ENCODE assay signal across 29 cellular contexts in the genomic region with DNA sequence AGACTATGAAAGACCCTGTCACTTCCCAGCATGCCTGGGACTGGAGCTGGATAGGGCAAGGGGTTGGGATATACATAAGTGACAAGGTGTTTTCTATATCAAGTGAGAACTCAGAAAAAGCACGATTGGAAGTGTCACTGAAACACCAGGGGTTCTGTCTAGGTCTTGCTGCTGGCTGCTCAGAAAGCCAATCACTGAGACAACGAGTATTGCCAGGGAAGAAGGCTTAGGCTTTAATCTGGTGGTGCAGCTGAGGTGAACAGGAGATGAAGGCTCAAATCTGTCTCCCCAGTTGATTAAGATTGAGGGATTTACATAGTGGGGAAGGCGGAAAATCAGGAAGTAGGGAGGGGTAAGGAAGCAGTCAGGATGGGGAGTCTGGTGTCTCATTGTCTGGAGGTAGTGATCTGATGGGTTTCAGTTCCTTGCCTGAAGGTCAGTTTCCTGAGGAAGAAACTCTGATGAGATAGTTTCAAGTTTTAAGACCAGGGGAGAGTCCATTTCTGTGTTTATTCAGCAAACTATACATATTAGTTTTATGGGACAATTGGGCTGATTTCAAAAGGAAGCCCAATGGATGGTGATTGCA. TPM values are rescaled to one million over a fixed set of nuclear protein-coding genes. Genes with fewer than 3 reads are reported as not detected.
DNase-seq lines count a peak whose midpoint lies in the region; ATAC-seq and TF ChIP-seq lines count a peak whose summit lies in the region.
"Had no signal": no experiment of that assay in that cellular context is flagged by ENCODE, and none has a peak within 500 bp of the region (broad histone marks: within the 10 kb centered on the region; RNA-seq: fewer than 3 reads in every experiment).

No MANE protein-coding gene starts in this region.

- H3K4me1 ChIP-seq in HEK293 (ENCODE audit: control insufficient read depth, insufficient read depth, low read length), result no peaks in the 10 kb centered on the region
- no peaks in the 10 kb centered on the region for H3K4me1 ChIP-seq in naive thymus-derived CD4-positive, alpha-beta T cell (ENCODE audit: control insufficient read depth in 2 of 2, insufficient read depth in 2 of 2, low read length in 2 of 2)
- H3K4me1 ChIP-seq: adrenal gland, body of pancreas, sigmoid colon had no signal

- POLR2A ChIA-PET in HEK293 (lab: Yijun Ruan, JAX), result no interaction called here
- POLR2A ChIA-PET in naive thymus-derived CD4-positive, alpha-beta T cell (lab: Charles Lee), result interaction anchor here (1.2 kb wide), 1 partner anchor 13 kb away, joined by 3 read pairs; no protein-coding TSS in a partner anchor

- H3K4me1 Mint-ChIP-seq in naive thymus-derived CD4-positive, alpha-beta T cell, result peaks cover 0 to 24% (median 5%) of the 10 kb centered on the region in 7 donors
- H3K4me1 Mint-ChIP-seq in stimulated activated naive CD8-positive, alpha-beta T cell treated with anti-CD3 and anti-CD28 coated beads, Interleukin-15, amount 100 ng/mL, for 72 hours, result peaks cover 9% of the 10 kb centered on the region

- H3K27me3 Mint-ChIP-seq in naive thymus-derived CD4-positive, alpha-beta T cell, result no peaks in the 10 kb centered on the region
- H3K27me3 Mint-ChIP-seq in stimulated activated naive CD8-positive, alpha-beta T cell treated with anti-CD3 and anti-CD28 coated beads, Interleukin-15, amount 100 ng/mL, for 72 hours, result no peaks in the 10 kb centered on the region
- H3K27me3 Mint-ChIP-seq: CD4-positive, alpha-beta memory T cell; progenitor cell of endocrine pancreas; stimulated activated naive CD8-positive, alpha-beta T cell treated with anti-CD3 and anti-CD28 coated beads, Interleukin-15, Interleukin-2, amounts not matched to agents 100 ng/mL and 50 ng/mL, for 24 hours; T-helper 17 cell had no signal

- H3K36me3 Mint-ChIP-seq in naive thymus-derived CD4-positive, alpha-beta T cell, result peaks cover 28 to 48% (median 38%) of the 10 kb centered on the region in 5 donors

- peak; percentile 81 for DNase-seq in CD1c-positive myeloid dendritic cell (ENCODE audit: extremely low spot score)
- DNase-seq in WERI-Rb-1, result peak; percentile 84
- DNase-seq in naive thymus-derived CD4-positive, alpha-beta T cell, result no peak
- DNase-seq in activated CD4-positive, alpha-beta T cell treated with anti-CD3 and anti-CD28 coated beads, Interleukin-2, amount 50 U/mL, for 1 hour, result no peak
- no peak for DNase-seq in NCI-H1930 (lab: John Stamatoyannopoulos, UW)
- DNase-seq in stimulated activated naive CD8-positive, alpha-beta T cell treated with anti-CD3 and anti-CD28 coated beads, Interleukin-15, amount 100 ng/mL, for 72 hours, result no peak
- DNase-seq: activated CD4-positive, alpha-beta T cell treated with anti-CD3 and anti-CD28 coated beads for 4 hours; activated naive CD4-positive, alpha-beta T cell treated with Interleukin-2 at 50 U/mL for 16 hours; activated T-cell treated with anti-CD3 and anti-CD28 coated beads, Interleukin-2, amount 50 U/mL, for 72 hours; CD4-positive, alpha-beta memory T cell; cerebellar nuclear complex; DMS 273 treated with DMSO at 0.1 percent for 48 hours; GOT3; Kasumi-1; NCI-H1092; NCI-H2029; NCI-H526; sigmoid colon; SK-N-SH; stimulated activated CD4-positive, alpha-beta T cell treated with anti-CD3 and anti-CD28 coated beads, Interleukin-15, amount 100 ng/mL, for 24 hours; T-helper 17 cell had no signal

- no peak overlapping the region for H3K4me3 Mint-ChIP-seq in naive thymus-derived CD4-positive, alpha-beta T cell
- H3K4me3 Mint-ChIP-seq in stimulated activated naive CD8-positive, alpha-beta T cell treated with anti-CD3 and anti-CD28 coated beads, Interleukin-15, amount 100 ng/mL, for 72 hours, result no peak overlapping the region
- H3K4me3 Mint-ChIP-seq: activated T-cell treated with anti-CD3 and anti-CD28 coated beads, Interleukin-2, amount 50 U/mL, for 72 hours; CD4-positive, alpha-beta memory T cell; stimulated activated naive CD8-positive, alpha-beta T cell treated with anti-CD3 and anti-CD28 coated beads, Interleukin-15, Interleukin-2, amounts not matched to agents 100 ng/mL and 50 ng/mL, for 24 hours; T-helper 17 cell had no signal

- H3K4me3 ChIP-seq in HEK293 (ENCODE audit: low read depth, low read length), result no peak overlapping the region
- H3K4me3 ChIP-seq in WERI-Rb-1 (ENCODE audit: low read depth, low read length), result no peak overlapping the region
- no peak overlapping the region for H3K4me3 ChIP-seq in naive thymus-derived CD4-positive, alpha-beta T cell (ENCODE audit: low read length)
- H3K4me3 ChIP-seq: adrenal gland, body of pancreas, sigmoid colon had no signal

- peak; percentile 12 for ATAC-seq in naive thymus-derived CD4-positive, alpha-beta T cell
- ATAC-seq in HG03039 (IDR thresholded peaks at IDR 0.05; ENCODE audit: unreplicated experiment), result no peak
- ATAC-seq in stimulated activated naive CD8-positive, alpha-beta T cell treated with anti-CD3 and anti-CD28 coated beads, Interleukin-15, amount 100 ng/mL, for 72 hours, result no peak
- ATAC-seq: activated T-cell treated with anti-CD3 and anti-CD28 coated beads, Interleukin-2, amount 50 U/mL, for 72 hours; body of pancreas; T-helper 17 cell had no signal

- H3K9me3 ChIP-seq in HEK293 (ENCODE audit: control insufficient read depth, insufficient read depth, low read depth, low read length), result no peaks in the 10 kb centered on the region
- H3K9me3 ChIP-seq in WERI-Rb-1 (ENCODE audit: severe bottlenecking), result peaks cover 11% of the 10 kb centered on the region
- H3K9me3 ChIP-seq in naive thymus-derived CD4-positive, alpha-beta T cell (ENCODE audit: control insufficient read depth in 2 of 3, low read length in 3 of 3), result peaks cover 0 to 4% (median 0%) of the 10 kb centered on the region in 3 experiments
- H3K9me3 ChIP-seq: adrenal gland, body of pancreas, neutrophil, sigmoid colon, SK-N-SH had no signal

- intact Hi-C loops in naive thymus-derived CD4-positive, alpha-beta T cell (cut with micrococcal nuclease), result no loop called here

- H3K27ac ChIP-seq in HEK293 (ENCODE audit: extremely low read depth, low read depth, low read length) (no peak overlapping the region), WERI-Rb-1 (peak overlapping the region; percentile 89)
- H3K27ac ChIP-seq in naive thymus-derived CD4-positive, alpha-beta T cell (ENCODE audit: low read depth, low read length), result no peak overlapping the region
- H3K27ac ChIP-seq: adrenal gland, body of pancreas, neutrophil, RWPE1, sigmoid colon had no signal

- TF ChIP-seq CTCF in HEK293 (tag by site-specific recombination; IDR thresholded peaks at IDR 0.05) (no peak), WERI-Rb-1 (IDR thresholded peaks at IDR 0.05; ENCODE audit: low read depth, low read length) (no peak)

- CTCF ChIA-PET in HEK293 (lab: Yijun Ruan, JAX), result no interaction called here
- CTCF ChIA-PET in naive thymus-derived CD4-positive, alpha-beta T cell (lab: Charles Lee), result no interaction called here

- H3K9me3 Mint-ChIP-seq in naive thymus-derived CD4-positive, alpha-beta T cell, result peaks cover 0 to 13% (median 7%) of the 10 kb centered on the region in 11 donors
- no peaks in the 10 kb centered on the region for H3K9me3 Mint-ChIP-seq in stimulated activated naive CD8-positive, alpha-beta T cell treated with anti-CD3 and anti-CD28 coated beads, Interleukin-15, amount 100 ng/mL, for 72 hours
- H3K9me3 Mint-ChIP-seq: stimulated activated naive CD8-positive, alpha-beta T cell treated with anti-CD3 and anti-CD28 coated beads, Interleukin-15, Interleukin-2, amounts not matched to agents 100 ng/mL and 50 ng/mL, for 24 hours had no signal

- H3K27me3 ChIP-seq in WERI-Rb-1 (ENCODE audit: insufficient read depth, low read depth, severe bottlenecking), result no peaks in the 10 kb centered on the region
- H3K27me3 ChIP-seq in naive thymus-derived CD4-positive, alpha-beta T cell (ENCODE audit: control insufficient read depth in 2 of 2, insufficient read depth in 2 of 2, low read length in 2 of 2), result no peaks in the 10 kb centered on the region
- H3K27me3 ChIP-seq: adrenal gland, body of pancreas, neutrophil, sigmoid colon had no signal

- peak overlapping the region in 1 of 9 donors; percentile 83 for H3K27ac Mint-ChIP-seq in naive thymus-derived CD4-positive, alpha-beta T cell
- no peak overlapping the region for H3K27ac Mint-ChIP-seq in stimulated activated naive CD8-positive, alpha-beta T cell treated with anti-CD3 and anti-CD28 coated beads, Interleukin-15, amount 100 ng/mL, for 72 hours
- H3K27ac Mint-ChIP-seq: activated T-cell treated with anti-CD3 and anti-CD28 coated beads, Interleukin-2, amount 50 U/mL, for 72 hours; progenitor cell of endocrine pancreas; stimulated activated naive CD8-positive, alpha-beta T cell treated with anti-CD3 and anti-CD28 coated beads, Interleukin-15, Interleukin-2, amounts not matched to agents 100 ng/mL and 50 ng/mL, for 24 hours; T-helper 17 cell had no signal

- peaks cover 0 to 54% of the 10 kb centered on the region in 2 experiments; a peak in 1 of 3 replicates for H3K36me3 ChIP-seq in HEK293 (ENCODE audit: control insufficient read depth in 2 of 2, insufficient read depth in 1 of 2, low read length in 2 of 2)
- H3K36me3 ChIP-seq in WERI-Rb-1, result no peaks in the 10 kb centered on the region
- H3K36me3 ChIP-seq in naive thymus-derived CD4-positive, alpha-beta T cell (ENCODE audit: control insufficient read depth in 2 of 3, insufficient read depth in 3 of 3, low read length in 3 of 3), result peaks cover 0 to 21% (median 0%) of the 10 kb centered on the region in 3 experiments
- H3K36me3 ChIP-seq: neutrophil had no signal

TF ChIP-seq in HEK293, 187 proteins besides CTCF, POLR2A, EP300 and RAD21:
- peak; percentile 25 for TF ChIP-seq SETDB1 (IDR thresholded peaks at IDR 0.05; ENCODE audit: insufficient read length, low read length)
- TF ChIP-seq, protein P1, sequence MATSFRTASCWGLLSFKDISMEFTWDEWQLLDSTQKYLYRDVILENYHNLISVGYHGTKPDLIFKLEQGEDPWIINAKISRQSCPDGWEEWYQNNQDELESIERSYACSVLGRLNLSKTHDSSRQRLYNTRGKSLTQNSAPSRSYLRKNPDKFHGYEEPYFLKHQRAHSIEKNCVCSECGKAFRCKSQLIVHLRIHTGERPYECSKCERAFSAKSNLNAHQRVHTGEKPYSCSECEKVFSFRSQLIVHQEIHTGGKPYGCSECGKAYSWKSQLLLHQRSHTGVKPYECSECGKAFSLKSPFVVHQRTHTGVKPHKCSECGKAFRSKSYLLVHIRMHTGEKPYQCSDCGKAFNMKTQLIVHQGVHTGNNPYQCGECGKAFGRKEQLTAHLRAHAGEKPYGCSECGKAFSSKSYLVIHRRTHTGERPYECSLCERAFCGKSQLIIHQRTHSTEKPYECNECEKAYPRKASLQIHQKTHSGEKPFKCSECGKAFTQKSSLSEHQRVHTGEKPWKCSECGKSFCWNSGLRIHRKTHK (tag by site-specific recombination; IDR thresholded peaks at IDR 0.05), result no peak
TF ChIP-seq in HEK293: peak in this region for 1.

RNA-seq across cellular contexts. Expression of a gene that starts 3.5 kb away (rescaled TPM):
- 10 to 100 TPM in 2 of 5 experiments, 1 to 10 TPM in 3; 5.1 to 24.2 (median 8.8) TPM for total RNA-seq in naive thymus-derived CD4-positive, alpha-beta T cell
- polyA plus RNA-seq in naive thymus-derived CD4-positive, alpha-beta T cell, result 10 to 100 TPM; 48.8 to 54.1 TPM

Comparison
In these comparisons a context has a peak if more than half of its experiments do, and no peak if none do; other contexts are left out.
1. DNase-seq: peak in CD1c-positive myeloid dendritic cell (single experiment) and WERI-Rb-1 (single experiment); none in naive thymus-derived CD4-positive, alpha-beta T cell (0 of 9), activated CD4-positive, alpha-beta T cell treated with anti-CD3 and anti-CD28 coated beads, Interleukin-2, amount 50 U/mL, for 1 hour (single experiment), NCI-H1930 (0 of 2) and stimulated activated naive CD8-positive, alpha-beta T cell treated with anti-CD3 and anti-CD28 coated beads, Interleukin-15, amount 100 ng/mL, for 72 hours (0 of 2).